15 cellular contexts compared by ENCODE assay signal in genomic region chr7:11332865-11333228, GRCh38.
A peak's percentile ranks its signal among the peaks of the same experiment; 100 is the strongest.
DNase-seq lines count a peak whose midpoint lies in the region; ATAC-seq and TF ChIP-seq lines count a peak whose summit lies in the region.
"Had no signal": no experiment of that assay in that cellular context is flagged by ENCODE, and none has a peak within 500 bp of the region (broad histone marks: within the 10 kb centered on the region; RNA-seq: fewer than 3 reads in every experiment).

No MANE protein-coding gene starts in this region.

- H3K4me3 ChIP-seq in transverse colon = no peak overlapping the region
- H3K4me3 ChIP-seq: pancreas had no signal

- TF ChIP-seq EP300 in transverse colon (IDR thresholded peaks at IDR 0.05; ENCODE audit: low read depth) = no peak

- no peak overlapping the region for H3K27ac ChIP-seq in transverse colon
- H3K27ac ChIP-seq: pancreas had no signal

- 79 to 88% methylated on average over 2 of the region's 2 CpGs for WGBS in transverse colon (ENCODE audit: low coverage in 1 of 2), 2 donors

- ATAC-seq in GM18511 (IDR thresholded peaks at IDR 0.05; ENCODE audit: unreplicated experiment) = peak; percentile 34
- peak; percentile 23 for ATAC-seq in GM19463 (IDR thresholded peaks at IDR 0.05; ENCODE audit: unreplicated experiment)
- peak; percentile 37 for ATAC-seq in HG02840 (IDR thresholded peaks at IDR 0.05; ENCODE audit: low FRiP score, unreplicated experiment)
- ATAC-seq in HG03432 (IDR thresholded peaks at IDR 0.05; ENCODE audit: unreplicated experiment) = peak; percentile 41
- ATAC-seq: pancreas had no signal

- H3K4me1 ChIP-seq in transverse colon = no peaks in the 10 kb centered on the region
- H3K4me1 ChIP-seq: pancreas had no signal

- no peaks in the 10 kb centered on the region for H3K27me3 ChIP-seq in transverse colon
- H3K27me3 ChIP-seq: pancreas had no signal

- in situ Hi-C loops in transverse colon (cut with MboI; ENCODE audit: low pct_ligation_motif_present in 1 of 4, low pct_unique_long_range_greater_than_20kb in 1 of 4, low sequenced_read_pairs in 3 of 4) = no loop called here

- H3K9me3 ChIP-seq in transverse colon = no peaks in the 10 kb centered on the region
- H3K9me3 ChIP-seq: pancreas had no signal

- no peak for TF ChIP-seq POLR2A in transverse colon (IDR thresholded peaks at IDR 0.05)

- DNase-seq in T-helper 1 cell (no peak), NCI-H82 (lab: John Stamatoyannopoulos, UW) (no peak), NCI-H1048 (lab: John Stamatoyannopoulos, UW) (no peak), transverse colon (no peak)
- DNase-seq: cortex of kidney, EL, mesenchymal stem cell, MV-4-11, NCI-H526, pancreas, SIG-M5 had no signal

- H3K36me3 ChIP-seq in transverse colon = no peaks in the 10 kb centered on the region
- H3K36me3 ChIP-seq: pancreas had no signal

- TF ChIP-seq CTCF in transverse colon (IDR thresholded peaks at IDR 0.05) = no peak

- intact Hi-C loops in transverse colon (cut with DNase I; ENCODE audit: low total_unique reads) = no loop called here
